18 cellular contexts compared by ENCODE assay signal in the genomic region with DNA sequence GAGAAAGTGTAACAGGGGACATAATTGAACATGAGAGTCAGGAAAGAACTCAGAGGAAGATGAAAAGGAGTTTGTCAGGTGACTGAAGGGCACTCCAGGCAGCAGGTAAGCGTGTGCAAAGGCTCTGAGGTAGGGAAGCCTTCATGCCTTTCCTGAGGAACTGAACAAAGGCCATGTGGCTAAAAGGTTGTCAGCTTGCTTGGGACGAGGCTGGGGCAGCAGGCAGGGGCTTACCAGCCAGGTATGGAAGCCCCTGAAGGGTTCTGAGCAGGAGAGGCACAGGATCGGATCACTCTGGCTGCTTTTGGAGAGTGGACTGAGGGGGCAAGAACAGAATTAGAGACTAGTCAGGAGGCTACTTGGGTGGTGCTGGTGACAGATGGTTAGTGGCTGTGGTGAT. TPM values are rescaled to one million over a fixed set of nuclear protein-coding genes. Genes with fewer than 3 reads are reported as not detected.
DNase-seq lines count a peak whose midpoint lies in the region; ATAC-seq and TF ChIP-seq lines count a peak whose summit lies in the region.
"Had no signal": no experiment of that assay in that cellular context is flagged by ENCODE, and none has a peak within 500 bp of the region (broad histone marks: within the 10 kb centered on the region; RNA-seq: fewer than 3 reads in every experiment).

No MANE protein-coding gene starts in this region.

- intact Hi-C loops in colonic mucosa (cut with DNase I), result loop anchor here (5.0 kb wide), 1 partner anchor 36 kb away; no protein-coding TSS in a partner anchor

- H3K27me3 ChIP-seq in skeletal muscle tissue (ENCODE audit: control insufficient read depth in 3 of 3, insufficient read depth in 3 of 3, low read length in 3 of 3) (no peaks in the 10 kb centered on the region), colonic mucosa (no peaks in the 10 kb centered on the region)

- no peaks in the 10 kb centered on the region for H3K9me3 Mint-ChIP-seq in activated naive CD8-positive, alpha-beta T cell (ENCODE audit: low read depth)
- H3K9me3 Mint-ChIP-seq in activated naive CD8-positive, alpha-beta T cell treated with anti-CD3 and anti-CD28 coated beads, Interleukin-2, amount 50 U/mL, for 24 hours, result no peaks in the 10 kb centered on the region
- H3K9me3 Mint-ChIP-seq: CD4-positive, alpha-beta T cell; HFFc6 had no signal

- H3K4me3 ChIP-seq in skeletal muscle tissue (ENCODE audit: low read length in 3 of 3) (no peak overlapping the region), colonic mucosa (no peak overlapping the region)
- H3K4me3 ChIP-seq: A549, GM23248 had no signal

- peaks cover 41 to 68% (median 61%) of the 10 kb centered on the region in 3 donors for H3K4me1 ChIP-seq in skeletal muscle tissue (ENCODE audit: control insufficient read depth in 3 of 3, insufficient read depth in 3 of 3, low read length in 3 of 3)
- H3K4me1 ChIP-seq in colonic mucosa, result peaks cover 23% of the 10 kb centered on the region

- H3K4me1 Mint-ChIP-seq in activated naive CD8-positive, alpha-beta T cell (ENCODE audit: low read depth), result peaks cover 54% of the 10 kb centered on the region
- peaks cover 18% of the 10 kb centered on the region for H3K4me1 Mint-ChIP-seq in activated naive CD8-positive, alpha-beta T cell treated with anti-CD3 and anti-CD28 coated beads, Interleukin-2, amount 50 U/mL, for 24 hours

- peak overlapping the region; percentile 55 for H3K27ac Mint-ChIP-seq in activated naive CD8-positive, alpha-beta T cell
- H3K27ac Mint-ChIP-seq in activated naive CD8-positive, alpha-beta T cell treated with anti-CD3 and anti-CD28 coated beads, Interleukin-2, amount 50 U/mL, for 24 hours, result no peak overlapping the region
- H3K27ac Mint-ChIP-seq: CD4-positive, alpha-beta T cell; HFFc6 had no signal

- DNase-seq in activated naive CD8-positive, alpha-beta T cell treated with anti-CD3 and anti-CD28 coated beads, Interleukin-2, amount 50 U/mL, for 24 hours, result no peak
- peak; percentile 22 for DNase-seq in left lobe of liver (ENCODE audit: low spot score)
- no peak for DNase-seq in NCI-H146 treated with DMSO at 0.1 percent for 48 hours (lab: John Stamatoyannopoulos, UW; ENCODE audit: unreplicated experiment)
- DNase-seq in colonic mucosa, result no peak
- DNase-seq: AML-193; Caco-2; CD4-positive, alpha-beta T cell; GM23248; HCEC 1CT; HFFc6 had no signal

- H3K36me3 Mint-ChIP-seq in activated naive CD8-positive, alpha-beta T cell, result no peaks in the 10 kb centered on the region
- H3K36me3 Mint-ChIP-seq in activated naive CD8-positive, alpha-beta T cell treated with anti-CD3 and anti-CD28 coated beads, Interleukin-2, amount 50 U/mL, for 24 hours (ENCODE audit: low read depth), result peaks cover 8% of the 10 kb centered on the region

- TF ChIP-seq CTCF in colonic mucosa (IDR thresholded peaks at IDR 0.05), result no peak

- peaks cover 0 to 17% (median 7%) of the 10 kb centered on the region in 3 donors for H3K36me3 ChIP-seq in skeletal muscle tissue (ENCODE audit: control insufficient read depth in 3 of 3, insufficient read depth in 3 of 3, low read length in 3 of 3)
- no peaks in the 10 kb centered on the region for H3K36me3 ChIP-seq in colonic mucosa

- H3K9ac ChIP-seq in skeletal muscle tissue (ENCODE audit: low read depth in 1 of 3, low read length in 3 of 3) (peak overlapping the region in 1 of 3 donors; percentile 48), colonic mucosa (ENCODE audit: low read depth in 2 of 2, low read length in 2 of 2) (no peak overlapping the region)
- H3K9ac ChIP-seq: GM23248 had no signal

- ATAC-seq in activated naive CD8-positive, alpha-beta T cell treated with anti-CD3 and anti-CD28 coated beads, Interleukin-2, amount 50 U/mL, for 24 hours, result no peak
- ATAC-seq in left lobe of liver (no peak), GM19023 (IDR thresholded peaks at IDR 0.05; ENCODE audit: unreplicated experiment) (no peak)
- ATAC-seq: A549, HepG2 had no signal

- H3K27ac ChIP-seq in skeletal muscle tissue (ENCODE audit: low read depth, low read length) (peak overlapping the region; percentile 78), colonic mucosa (no peak overlapping the region)
- H3K27ac ChIP-seq: 22Rv1, A549, C4-2B, GM23248, HL-60 had no signal

- no peaks in the 10 kb centered on the region for H3K9me3 ChIP-seq in skeletal muscle tissue (ENCODE audit: control insufficient read depth in 3 of 3, low read length in 3 of 3)
- no peaks in the 10 kb centered on the region for H3K9me3 ChIP-seq in colonic mucosa
- H3K9me3 ChIP-seq: A549, Caco-2 had no signal

- H3K27me3 Mint-ChIP-seq in activated naive CD8-positive, alpha-beta T cell, result no peaks in the 10 kb centered on the region
- H3K27me3 Mint-ChIP-seq in activated naive CD8-positive, alpha-beta T cell treated with anti-CD3 and anti-CD28 coated beads, Interleukin-2, amount 50 U/mL, for 24 hours, result no peaks in the 10 kb centered on the region
- H3K27me3 Mint-ChIP-seq: CD4-positive, alpha-beta T cell had no signal

- H3K4me3 Mint-ChIP-seq in activated naive CD8-positive, alpha-beta T cell, result no peak overlapping the region
- no peak overlapping the region for H3K4me3 Mint-ChIP-seq in activated naive CD8-positive, alpha-beta T cell treated with anti-CD3 and anti-CD28 coated beads, Interleukin-2, amount 50 U/mL, for 24 hours
- H3K4me3 Mint-ChIP-seq: CD4-positive, alpha-beta T cell; HFFc6 had no signal

RNA-seq across cellular contexts. Expression of a gene that starts 5.2 kb away (rescaled TPM):
- total RNA-seq in left lobe of liver (54.3 TPM), skeletal muscle tissue (14.6 TPM), colonic mucosa (10 to 100 TPM; 71.8 to 77.9 TPM)

RNA-seq across cellular contexts. Expression of a gene that starts 42.4 kb away (rescaled TPM):
- total RNA-seq in left lobe of liver, result 16.1 TPM
- 28.2 TPM for total RNA-seq in skeletal muscle tissue
- total RNA-seq in colonic mucosa, result 10 to 100 TPM; 27.2 to 62.3 TPM

RNA-seq across cellular contexts. Expression of a gene that starts 42.6 kb away (rescaled TPM):
- total RNA-seq in left lobe of liver, result 129 TPM
- total RNA-seq in skeletal muscle tissue, result 273 TPM
- 100 to 1,000 TPM; 233 to 323 TPM for total RNA-seq in colonic mucosa

RNA-seq across cellular contexts. Expression of a gene that starts 47.4 kb away (rescaled TPM):
- total RNA-seq in left lobe of liver, result 1,760 TPM
- total RNA-seq in skeletal muscle tissue, result 89.8 TPM
- total RNA-seq in colonic mucosa, result 10 to 100 TPM; 35.8 to 97.2 TPM
